Comparison of ENCODE assay signal across 3 cellular contexts in genomic region chr17:1711804-1712203, GRCh38.
TF ChIP-seq lines count a peak whose summit lies in the region.

No MANE protein-coding gene starts in this region.

TF ChIP-seq in SK-N-SH, 30 proteins besides CTCF, POLR2A, EP300 and RAD21 (continued from another document and continues in another):
- TF ChIP-seq PBX3 (IDR thresholded peaks at IDR 0.05) (no peak), RFX5 (IDR thresholded peaks at IDR 0.05; ENCODE audit: low read length) (no peak), FOXJ3 (CRISPR knock-in tag; IDR thresholded peaks at IDR 0.05) (no peak), REST (IDR thresholded peaks at IDR 0.05; ENCODE audit: low read depth, low read length) (no peak), EZH2phosphoT487 (IDR thresholded peaks at IDR 0.05; ENCODE audit: borderline replicate concordance, low read depth) (no peak), USF1 (IDR thresholded peaks at IDR 0.05; ENCODE audit: borderline replicate concordance, low read depth) (no peak), SIN3A (IDR thresholded peaks at IDR 0.05; ENCODE audit: borderline replicate concordance, low read depth, low read length) (no peak), GABPA (IDR thresholded peaks at IDR 0.05; ENCODE audit: low read depth) (no peak), TAF1 (IDR thresholded peaks at IDR 0.05; ENCODE audit: borderline replicate concordance, low read depth, low read length) (no peak), POLR2AphosphoS5 (IDR thresholded peaks at IDR 0.05; ENCODE audit: low read depth, low read length) (no peak; the same call in 1 of the 2 replicates), MXI1 (IDR thresholded peaks at IDR 0.05; ENCODE audit: low read depth, low read length) (no peak), CHD2 (IDR thresholded peaks at IDR 0.05; ENCODE audit: low read length, partially characterized antibody) (no peak), TCF12 (IDR thresholded peaks at IDR 0.05) (no peak), TEAD4 (IDR thresholded peaks at IDR 0.05; ENCODE audit: borderline replicate concordance, insufficient read depth) (no peak), JUND (IDR thresholded peaks at IDR 0.05) (no peak), SMC3 (IDR thresholded peaks at IDR 0.05; ENCODE audit: low read depth, low read length) (no peak)

TF ChIP-seq in SK-N-SH treated with all-trans-retinoic acid at 6 μM for 48 hours, 23 proteins besides CTCF, POLR2A, EP300 and RAD21 (continued from another document):
- no peak for TF ChIP-seq POU6F1 (CRISPR knock-in tag; IDR thresholded peaks at IDR 0.05; ENCODE audit: borderline replicate concordance, low read depth)
- TF ChIP-seq TOX (CRISPR knock-in tag; IDR thresholded peaks at IDR 0.05; ENCODE audit: borderline replicate concordance): no peak
- TF ChIP-seq ZFP3 (CRISPR knock-in tag; IDR thresholded peaks at IDR 0.05): no peak
- TF ChIP-seq GLIS3 (CRISPR knock-in tag; IDR thresholded peaks at IDR 0.05): no peak
- no peak for TF ChIP-seq ZFP30 (CRISPR knock-in tag; IDR thresholded peaks at IDR 0.05)
- no peak for TF ChIP-seq ESRRG (CRISPR knock-in tag; IDR thresholded peaks at IDR 0.05)
- TF ChIP-seq PPARA (CRISPR knock-in tag; IDR thresholded peaks at IDR 0.05; ENCODE audit: borderline replicate concordance): no peak
- TF ChIP-seq ZNF70 (CRISPR knock-in tag; IDR thresholded peaks at IDR 0.05): no peak
- TF ChIP-seq OSR1 (CRISPR knock-in tag; IDR thresholded peaks at IDR 0.05): no peak
- TF ChIP-seq PATZ1 (CRISPR knock-in tag; IDR thresholded peaks at IDR 0.05; ENCODE audit: borderline replicate concordance): no peak

TF ChIP-seq in WTC11, 78 proteins besides CTCF, POLR2A, EP300 and RAD21 (continued from another document):
- TF ChIP-seq PREB (CRISPR knock-in tag; IDR thresholded peaks at IDR 0.05; ENCODE audit: borderline replicate concordance) (no peak), CREB1 (CRISPR knock-in tag; IDR thresholded peaks at IDR 0.05) (no peak), SP1 (CRISPR knock-in tag; conservative IDR thresholded peaks at IDR 0.05) (no peak), ZNF219 (CRISPR knock-in tag; IDR thresholded peaks at IDR 0.05; ENCODE audit: borderline replicate concordance) (no peak), AFF4 (CRISPR knock-in tag; IDR thresholded peaks at IDR 0.05; ENCODE audit: borderline replicate concordance) (no peak), ATF6 (CRISPR knock-in tag; IDR thresholded peaks at IDR 0.05) (no peak), ZNF512 (CRISPR knock-in tag; IDR thresholded peaks at IDR 0.05; ENCODE audit: borderline replicate concordance) (no peak), ZNF232 (CRISPR knock-in tag; IDR thresholded peaks at IDR 0.05) (no peak), ZBTB43 (CRISPR knock-in tag; IDR thresholded peaks at IDR 0.05) (no peak), SOX15 (CRISPR knock-in tag; IDR thresholded peaks at IDR 0.05) (no peak)
